18 cellular contexts compared by ENCODE assay signal in the genomic region with DNA sequence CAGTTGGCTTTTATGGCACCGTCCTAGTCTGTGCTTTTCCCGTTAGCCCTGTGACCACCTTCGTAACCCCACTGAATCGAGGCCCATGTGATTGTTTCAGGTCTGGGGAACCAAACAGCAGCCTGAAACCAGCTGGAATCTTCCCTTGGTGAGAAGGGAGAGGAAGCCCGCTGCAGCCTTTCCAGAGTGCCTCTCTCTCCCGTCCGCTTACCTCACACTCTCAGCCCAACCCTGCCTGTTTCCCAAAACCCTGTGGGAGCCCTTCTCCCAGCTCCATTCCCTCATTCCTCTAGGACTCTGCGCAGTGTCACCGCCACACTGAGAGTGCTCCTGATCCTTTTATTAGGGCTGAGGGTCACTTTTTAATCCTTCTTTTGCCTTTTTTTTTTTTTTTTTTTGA.
DNase-seq lines count a peak whose midpoint lies in the region; ATAC-seq and TF ChIP-seq lines count a peak whose summit lies in the region.
"Had no signal": no experiment of that assay in that cellular context is flagged by ENCODE, and none has a peak within 500 bp of the region (broad histone marks: within the 10 kb centered on the region; RNA-seq: fewer than 3 reads in every experiment).

No MANE protein-coding gene starts in this region.

- no peak for ATAC-seq in HG02678 (IDR thresholded peaks at IDR 0.05; ENCODE audit: unreplicated experiment)

- H3K4me1 ChIP-seq in endodermal cell (ENCODE audit: control insufficient read depth, insufficient read depth, low read length) (peaks cover 9% of the 10 kb centered on the region), neural progenitor cell (peaks cover 13% of the 10 kb centered on the region)
- H3K4me1 ChIP-seq: HAP-1 had no signal

- CTCF ChIA-PET in activated naive CD4-positive, alpha-beta T cell treated with anti-CD3 and anti-CD28 coated beads, Interleukin-2, amount 10 ng/mL, durations not matched to agents 7 days and 5 days (lab: Charles Lee), result no interaction called here

- H3K27ac ChIP-seq in endodermal cell (ENCODE audit: low read depth, low read length), result no peak overlapping the region
- no peak overlapping the region for H3K27ac ChIP-seq in neural progenitor cell
- H3K27ac ChIP-seq: BLaER1 treated with 17β-estradiol and CSF1 and Interleukin-3, amounts not matched to agents 10 nM and 100 nM had no signal

- peaks cover 33% of the 10 kb centered on the region for H3K27me3 Mint-ChIP-seq in activated naive CD4-positive, alpha-beta T cell treated with anti-CD3 and anti-CD28 coated beads, Interleukin-2, amount 10 ng/mL, durations not matched to agents 7 days and 5 days
- H3K27me3 Mint-ChIP-seq in endodermal cell (ENCODE audit: insufficient read depth) (peaks cover 4% of the 10 kb centered on the region), neural progenitor cell (ENCODE audit: insufficient read depth, low read depth) (peaks cover 4% of the 10 kb centered on the region)

- H3K36me3 Mint-ChIP-seq in activated naive CD4-positive, alpha-beta T cell treated with anti-CD3 and anti-CD28 coated beads, Interleukin-2, amount 10 ng/mL, durations not matched to agents 7 days and 5 days, result peaks cover 3% of the 10 kb centered on the region
- H3K36me3 Mint-ChIP-seq in endodermal cell (ENCODE audit: low read depth) (no peaks in the 10 kb centered on the region), neural progenitor cell (no peaks in the 10 kb centered on the region)

- no peaks in the 10 kb centered on the region for H3K79me2 ChIP-seq in neural progenitor cell (ENCODE audit: low read depth)

- no peak overlapping the region for H3K4me3 Mint-ChIP-seq in activated naive CD4-positive, alpha-beta T cell treated with anti-CD3 and anti-CD28 coated beads, Interleukin-2, amount 10 ng/mL, durations not matched to agents 7 days and 5 days
- no peak overlapping the region for H3K4me3 Mint-ChIP-seq in endodermal cell
- H3K4me3 Mint-ChIP-seq in neural progenitor cell, result no peak overlapping the region

- no peaks in the 10 kb centered on the region for H3K9me3 Mint-ChIP-seq in activated naive CD4-positive, alpha-beta T cell treated with anti-CD3 and anti-CD28 coated beads, Interleukin-2, amount 10 ng/mL, durations not matched to agents 7 days and 5 days
- H3K9me3 Mint-ChIP-seq in endodermal cell (no peaks in the 10 kb centered on the region), neural progenitor cell (no peaks in the 10 kb centered on the region)

- H3F3A ChIP-seq in neural progenitor cell (ENCODE audit: low read depth), result no peaks in the 10 kb centered on the region

- peak overlapping the region; percentile 11 for H3K27ac Mint-ChIP-seq in activated naive CD4-positive, alpha-beta T cell treated with anti-CD3 and anti-CD28 coated beads, Interleukin-2, amount 10 ng/mL, durations not matched to agents 7 days and 5 days
- no peak overlapping the region for H3K27ac Mint-ChIP-seq in endodermal cell
- no peak overlapping the region for H3K27ac Mint-ChIP-seq in neural progenitor cell

- H3K4me1 Mint-ChIP-seq in activated naive CD4-positive, alpha-beta T cell treated with anti-CD3 and anti-CD28 coated beads, Interleukin-2, amount 10 ng/mL, durations not matched to agents 7 days and 5 days, result peaks cover 28% of the 10 kb centered on the region
- H3K4me1 Mint-ChIP-seq in endodermal cell (peaks cover 21% of the 10 kb centered on the region), neural progenitor cell (peaks cover 28% of the 10 kb centered on the region)

- H3K9me3 ChIP-seq in endodermal cell (ENCODE audit: control insufficient read depth, low read length) (no peaks in the 10 kb centered on the region), neural progenitor cell (ENCODE audit: low read depth) (no peaks in the 10 kb centered on the region)
- H3K9me3 ChIP-seq: BLaER1 treated with 17β-estradiol and CSF1 and Interleukin-3, amounts not matched to agents 10 nM and 100 nM; HAP-1 had no signal

- WGBS in endodermal cell (ENCODE audit: insufficient coverage in 1 of 2, insufficient read length in 1 of 2), 2 experiments, result 75 to 87% methylated on average over 6 to 9 of the region's 9 CpGs

- peak overlapping the region; percentile 50 for H2AFZ ChIP-seq in neural progenitor cell (replicated peaks)

- DNase-seq in activated naive CD4-positive, alpha-beta T cell treated with anti-CD3 and anti-CD28 coated beads, Interleukin-2, amount 10 ng/mL, durations not matched to agents 7 days and 5 days, result no peak
- no peak for DNase-seq in activated naive CD4-positive, alpha-beta T cell (lab: John Stamatoyannopoulos, UW)
- DNase-seq in endodermal cell (peak; percentile 73), neural progenitor cell (ENCODE audit: low spot score) (peak; percentile 41), cerebellar nuclear complex (lab: John Stamatoyannopoulos, UW) (no peak), NCI-H1694 treated with DMSO at 0.1 percent for 48 hours (lab: John Stamatoyannopoulos, UW) (no peak)
- no peak for DNase-seq in activated CD8-positive, alpha-beta memory T cell treated with anti-CD3 and anti-CD28 coated beads, Interleukin-2, amount 50 U/mL, for 4 hours
- DNase-seq: 8988T, DMS 273 treated with DMSO at 0.1 percent for 48 hours, NCI-H1417, NCI-H2029, NCI-H2171 treated with DMSO at 0.1 percent for 48 hours, NCI-H510A, NCI-H82, SHP77 had no signal

- no peaks in the 10 kb centered on the region for H4K20me1 ChIP-seq in neural progenitor cell (ENCODE audit: low read depth)
- H4K20me1 ChIP-seq: BLaER1 treated with 17β-estradiol and CSF1 and Interleukin-3, amounts not matched to agents 10 nM and 100 nM had no signal

- TF ChIP-seq CTCF in endodermal cell (conservative IDR thresholded peaks at IDR 0.05) (no peak), neural progenitor cell (IDR thresholded peaks at IDR 0.05) (no peak)

- no peak overlapping the region for H3K4me2 ChIP-seq in neural progenitor cell

- H3K27me3 ChIP-seq in endodermal cell (ENCODE audit: control insufficient read depth, insufficient read depth, low read length, poor library complexity, severe bottlenecking) (no peaks in the 10 kb centered on the region), neural progenitor cell (no peaks in the 10 kb centered on the region)
- H3K27me3 ChIP-seq: BLaER1 treated with 17β-estradiol and CSF1 and Interleukin-3, amounts not matched to agents 10 nM and 100 nM had no signal

- H3K9ac ChIP-seq in endodermal cell (ENCODE audit: extremely low read depth, low read length, poor library complexity, severe bottlenecking) (no peak overlapping the region), neural progenitor cell (no peak overlapping the region)
- H3K9ac ChIP-seq: BLaER1 treated with 17β-estradiol and CSF1 and Interleukin-3, amounts not matched to agents 10 nM and 100 nM had no signal

- H3K36me3 ChIP-seq in endodermal cell (ENCODE audit: control insufficient read depth, insufficient read depth, low read length), result no peaks in the 10 kb centered on the region
- no peaks in the 10 kb centered on the region for H3K36me3 ChIP-seq in neural progenitor cell
- H3K36me3 ChIP-seq: BLaER1 treated with 17β-estradiol and CSF1 and Interleukin-3, amounts not matched to agents 10 nM and 100 nM; HAP-1 had no signal

- H3K4me3 ChIP-seq in endodermal cell (ENCODE audit: low read length) (no peak overlapping the region), neural progenitor cell (no peak overlapping the region)
- H3K4me3 ChIP-seq: BLaER1 treated with 17β-estradiol and CSF1 and Interleukin-3, amounts not matched to agents 10 nM and 100 nM; HAP-1 had no signal

Comparison
In these comparisons a context has a peak if more than half of its experiments do, and no peak if none do; other contexts are left out.
1. DNase-seq: peak in endodermal cell (single experiment) and neural progenitor cell (single experiment); none in activated naive CD4-positive, alpha-beta T cell treated with anti-CD3 and anti-CD28 coated beads, Interleukin-2, amount 10 ng/mL, durations not matched to agents 7 days and 5 days (single experiment), activated naive CD4-positive, alpha-beta T cell (0 of 4), activated CD8-positive, alpha-beta memory T cell treated with anti-CD3 and anti-CD28 coated beads, Interleukin-2, amount 50 U/mL, for 4 hours (single experiment), cerebellar nuclear complex (0 of 2) and NCI-H1694 treated with DMSO at 0.1 percent for 48 hours (single experiment).